ENCODE assay signal across 35 cellular contexts in genomic region chr1:162150112-162150511, GRCh38.
"Had no signal": no experiment of that assay in that cellular context is flagged by ENCODE, and none has a peak within 500 bp of the region (broad histone marks: within the 10 kb centered on the region; RNA-seq: fewer than 3 reads in every experiment).

No MANE protein-coding gene starts in this region.

- H3K27me3 ChIP-seq: MG63 had no signal

- H3K9me3 ChIP-seq: MG63 had no signal

- H3K36me3 ChIP-seq: MG63 had no signal

- H3K4me3 ChIP-seq: MG63 had no signal

- DNase-seq: Karpas-422, Kasumi-1, MG63, MM.1S, MV-4-11, NCI-H1048, NCI-H1092, NCI-H1092 treated with DMSO at 0.1 percent for 48 hours, NCI-H1105, NCI-H1105 treated with DMSO at 0.1 percent for 48 hours, NCI-H1417, NCI-H1417 treated with DMSO at 0.1 percent for 48 hours, NCI-H1436, NCI-H1436 treated with DMSO at 0.1 percent for 48 hours, NCI-H146, NCI-H1694, NCI-H1694 treated with DMSO at 0.1 percent for 48 hours, NCI-H187, NCI-H187 treated with DMSO at 0.1 percent for 48 hours, NCI-H1930, NCI-H2029, NCI-H2029 treated with DMSO at 0.1 percent for 48 hours, NCI-H2081, NCI-H2081 treated with DMSO at 0.1 percent for 48 hours, NCI-H2107, NCI-H2171, NCI-H2171 treated with DMSO at 0.1 percent for 48 hours, NCI-H2227 treated with DMSO at 0.1 percent for 48 hours, NCI-H226, NCI-H345, NCI-H446, NCI-H446 treated with DMSO at 0.1 percent for 48 hours, NCI-H510A, NCI-H510A treated with DMSO at 0.1 percent for 48 hours, NCI-H524 had no signal
